ENCODE assay signal across 5 cellular contexts in the genomic region with DNA sequence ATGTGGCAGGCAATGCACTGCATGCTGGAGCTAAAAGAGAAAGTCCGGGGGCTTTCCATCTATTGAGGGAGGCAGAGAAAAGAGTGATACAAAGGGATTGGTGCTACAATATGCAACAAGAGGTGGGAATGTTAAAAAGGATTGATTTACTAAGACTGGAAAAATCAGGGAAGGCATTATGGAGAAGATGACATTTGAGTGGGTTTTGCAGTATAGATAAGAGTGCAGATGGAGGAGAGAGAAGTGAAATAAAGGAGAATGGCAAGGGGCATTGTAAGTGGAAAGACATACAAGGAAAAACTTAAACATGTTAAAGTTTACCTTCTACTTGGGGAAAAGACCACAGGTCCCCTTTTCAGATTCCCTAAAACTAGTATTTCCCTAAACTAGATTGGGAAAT.
"Had no signal": no experiment of that assay in that cellular context is flagged by ENCODE, and none has a peak within 500 bp of the region (broad histone marks: within the 10 kb centered on the region; RNA-seq: fewer than 3 reads in every experiment).

No MANE protein-coding gene starts in this region.

- H3K4me3 ChIP-seq: GM23248, HAP-1, K562 had no signal

- H3K9me3 ChIP-seq: HAP-1 had no signal

- DNase-seq: GM23248, GOT3, H7 had no signal

- H3K27ac ChIP-seq: GM23248 had no signal

- H3K36me3 ChIP-seq: HAP-1 had no signal
